ENCODE assay signal across 8 cellular contexts in the genomic region with DNA sequence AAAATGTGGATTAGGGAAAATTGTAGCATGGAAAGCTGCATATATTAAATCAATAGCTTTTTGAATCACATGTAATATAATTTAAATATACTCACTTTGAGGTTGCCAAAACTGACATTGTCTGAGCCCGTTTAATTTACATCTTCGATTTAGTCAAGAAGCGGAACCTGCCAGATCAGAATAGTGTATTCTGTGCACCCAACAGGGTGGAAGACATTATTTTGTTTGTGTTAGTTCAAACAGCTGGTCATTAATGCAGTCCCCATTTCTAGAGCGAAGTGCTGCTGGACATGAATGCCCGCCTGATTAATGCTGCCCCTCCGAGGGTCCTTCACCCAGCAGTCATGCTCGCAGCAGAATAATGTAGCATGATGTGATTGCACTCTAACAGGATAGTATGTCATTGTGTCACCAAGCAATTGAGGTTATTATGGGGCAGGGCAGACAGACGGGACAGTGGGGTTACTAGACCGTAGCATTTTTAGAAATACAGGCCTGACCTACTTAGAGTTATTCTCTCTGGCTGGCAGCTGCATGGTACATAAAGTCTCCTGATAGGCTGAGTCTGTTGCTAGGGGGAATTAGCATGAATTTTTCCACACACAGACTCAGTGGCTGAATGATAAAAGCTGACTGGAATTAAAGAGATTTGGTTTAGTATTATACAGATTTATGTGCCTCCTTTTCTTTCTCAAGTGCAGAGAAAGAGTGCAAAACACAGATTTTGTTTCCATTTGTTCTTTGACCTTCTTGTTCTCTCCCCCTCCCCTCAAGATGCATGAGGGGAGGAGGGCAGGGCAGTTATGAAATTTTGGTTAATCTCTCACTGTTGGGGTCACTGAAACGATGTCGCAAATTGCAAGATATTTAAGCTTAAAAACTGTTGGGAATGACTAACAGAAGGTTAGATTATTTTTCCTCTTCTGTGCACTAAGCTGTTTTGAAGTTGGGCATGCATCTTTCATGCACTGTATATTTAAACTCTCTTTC.
DNase-seq lines count a peak whose midpoint lies in the region; ATAC-seq, FAIRE-seq and TF ChIP-seq lines count a peak whose summit lies in the region.

No MANE protein-coding gene starts in this region.

- WGBS in heart right ventricle, 2 donors: 65 to 66% methylated on average over 11 of the region's 11 CpGs
- WGBS in smooth muscle cell (ENCODE audit: low lambda C conversion rate): 56% methylated on average over 11 of the region's 11 CpGs

- H3K27me3 ChIP-seq in heart right ventricle: no peaks in the 10 kb centered on the region
- H3K27me3 ChIP-seq in smooth muscle cell (ENCODE audit: low read depth): no peaks in the 10 kb centered on the region

- H3K9ac ChIP-seq in smooth muscle cell (ENCODE audit: low read depth): peak overlapping the region; percentile 12

- H3K4me1 ChIP-seq in heart right ventricle: peaks cover 16 to 61% (median 51%) of the 10 kb centered on the region in 9 donors
- peaks cover 54% of the 10 kb centered on the region for H3K4me1 ChIP-seq in smooth muscle cell (ENCODE audit: low read depth)

- peaks cover 10% of the 10 kb centered on the region for H3K4me1 Mint-ChIP-seq in activated CD4-positive, alpha-beta T cell treated with anti-CD3 and anti-CD28 coated beads, Interleukin-2, amount 10 ng/mL, durations not matched to agents 24 days and 14 days
- H3K4me1 Mint-ChIP-seq in CD14-positive monocyte: peaks cover 29% of the 10 kb centered on the region

- no peaks in the 10 kb centered on the region for H3K79me2 ChIP-seq in smooth muscle cell (ENCODE audit: low read depth)

- TF ChIP-seq CTCF in heart right ventricle (IDR thresholded peaks at IDR 0.05): no peak
- TF ChIP-seq CTCF in smooth muscle cell (IDR thresholded peaks at IDR 0.05; ENCODE audit: borderline replicate concordance, insufficient read depth, poor library complexity, severe bottlenecking): no peak
- TF ChIP-seq CTCF in CD14-positive monocyte (IDR thresholded peaks at IDR 0.05): no peak

- peaks cover 28% of the 10 kb centered on the region for H3F3A ChIP-seq in smooth muscle cell (ENCODE audit: low read depth)

- H3K27me3 Mint-ChIP-seq in activated CD4-positive, alpha-beta T cell treated with anti-CD3 and anti-CD28 coated beads, Interleukin-2, amount 10 ng/mL, durations not matched to agents 24 days and 14 days: peaks cover 37% of the 10 kb centered on the region
- H3K27me3 Mint-ChIP-seq in CD14-positive monocyte (ENCODE audit: low read depth in 3 of 3): peaks cover 7 to 18% (median 12%) of the 10 kb centered on the region in 3 donors

- peaks cover 2% of the 10 kb centered on the region for H3K36me3 Mint-ChIP-seq in activated CD4-positive, alpha-beta T cell treated with anti-CD3 and anti-CD28 coated beads, Interleukin-2, amount 10 ng/mL, durations not matched to agents 24 days and 14 days (ENCODE audit: low read depth)
- no peaks in the 10 kb centered on the region for H3K36me3 Mint-ChIP-seq in CD14-positive monocyte

- no peak overlapping the region for H2AFZ ChIP-seq in smooth muscle cell (ENCODE audit: low read depth)

- H3K4me3 ChIP-seq in heart right ventricle: no peak overlapping the region
- peak overlapping the region; percentile 2 for H3K4me3 ChIP-seq in smooth muscle cell

- peak overlapping the region; percentile 79 for H3K4me2 ChIP-seq in smooth muscle cell

- FAIRE-seq in RCC 7860 (lab: Jason Lieb, UNC): peak; percentile 55

- no peak overlapping the region for H3K4me3 Mint-ChIP-seq in activated CD4-positive, alpha-beta T cell treated with anti-CD3 and anti-CD28 coated beads, Interleukin-2, amount 10 ng/mL, durations not matched to agents 24 days and 14 days
- no peak overlapping the region for H3K4me3 Mint-ChIP-seq in CD14-positive monocyte

- DNase-seq in RCC 7860 (ENCODE audit: low spot score) (peak; percentile 45), heart right ventricle (peak in 1 of 2 donors; percentile 24), smooth muscle cell (lab: John Stamatoyannopoulos, UW; ENCODE audit: unreplicated experiment) (no peak), CD14-positive monocyte (ENCODE audit: low spot score) (no peak)
- DNase-seq in activated CD4-positive, alpha-beta T cell treated with anti-CD3 and anti-CD28 coated beads, Interleukin-2, amount 10 ng/mL, durations not matched to agents 24 days and 14 days: no peak
- no peak for DNase-seq in stimulated activated CD4-positive, alpha-beta T cell treated with anti-CD3 and anti-CD28 coated beads, Interleukin-4, amount 100 ng/mL, for 24 hours

- H3K27ac Mint-ChIP-seq in activated CD4-positive, alpha-beta T cell treated with anti-CD3 and anti-CD28 coated beads, Interleukin-2, amount 10 ng/mL, durations not matched to agents 24 days and 14 days: no peak overlapping the region
- H3K27ac Mint-ChIP-seq in CD14-positive monocyte: peak overlapping the region in 1 of 7 donors; percentile 15

- peak overlapping the region; percentile 100 for H3K27ac ChIP-seq in KOPT-K1 (ENCODE audit: low read depth, low read length, poor library complexity, severe bottlenecking)
- H3K27ac ChIP-seq in heart right ventricle: peak overlapping the region in 2 of 10 donors; percentile 9 to 66
- H3K27ac ChIP-seq in smooth muscle cell (ENCODE audit: low read depth): peak overlapping the region; percentile 91

- H3K9me3 Mint-ChIP-seq in activated CD4-positive, alpha-beta T cell treated with anti-CD3 and anti-CD28 coated beads, Interleukin-2, amount 10 ng/mL, durations not matched to agents 24 days and 14 days: no peaks in the 10 kb centered on the region
- H3K9me3 Mint-ChIP-seq in CD14-positive monocyte: peaks cover 0 to 6% (median 0%) of the 10 kb centered on the region in 7 donors

- H4K20me1 ChIP-seq in smooth muscle cell (ENCODE audit: low read depth): no peaks in the 10 kb centered on the region

- H3K36me3 ChIP-seq in KOPT-K1 (ENCODE audit: insufficient read depth, low read length) (peaks cover 22% of the 10 kb centered on the region), heart right ventricle (no peaks in the 10 kb centered on the region), smooth muscle cell (ENCODE audit: low read depth) (no peaks in the 10 kb centered on the region)

- ATAC-seq in heart right ventricle (peak in 7 of 8 donors; percentile 60 to 86 (median 68)), GM21723 (IDR thresholded peaks at IDR 0.05; ENCODE audit: unreplicated experiment) (no peak)

- intact Hi-C loops in heart right ventricle (cut with DNase I): loop anchor here in 8 of 10 donors (5.0 to 10.0 kb wide), 3 partner anchors 305 to 555 kb away; partner anchors contain the start of gene SOX4 (in 4 of the 8)
- intact Hi-C loops in activated CD4-positive, alpha-beta T cell treated with anti-CD3 and anti-CD28 coated beads, Interleukin-2, amount 10 ng/mL, durations not matched to agents 24 days and 14 days (cut with micrococcal nuclease): loop anchor here (5.0 kb wide), 1 partner anchor 557 kb away; the partner anchor contains the start of gene SOX4
- intact Hi-C loops in CD14-positive monocyte (cut with micrococcal nuclease): no loop called here

- H3K9me3 ChIP-seq in KOPT-K1 (ENCODE audit: insufficient read depth, low read length, poor library complexity, severe bottlenecking) (no peaks in the 10 kb centered on the region), heart right ventricle (no peaks in the 10 kb centered on the region), smooth muscle cell (replicated peaks; ENCODE audit: low read depth) (no peaks in the 10 kb centered on the region)

Comparison
In these comparisons a context has a peak if more than half of its experiments do, and no peak if none do; other contexts are left out.
1. intact Hi-C loops: an anchor here in heart right ventricle (5.0 to 10.0 kb wide) and activated CD4-positive, alpha-beta T cell treated with anti-CD3 and anti-CD28 coated beads, Interleukin-2, amount 10 ng/mL, durations not matched to agents 24 days and 14 days (5.0 kb wide); none called in CD14-positive monocyte.